22 cellular contexts compared by ENCODE assay signal in genomic region chrX:25083661-25084060, GRCh38.
DNase-seq lines count a peak whose midpoint lies in the region; ATAC-seq, FAIRE-seq and TF ChIP-seq lines count a peak whose summit lies in the region.
"Had no signal": no experiment of that assay in that cellular context is flagged by ENCODE, and none has a peak within 500 bp of the region (broad histone marks: within the 10 kb centered on the region; RNA-seq: fewer than 3 reads in every experiment).

No MANE protein-coding gene starts in this region.

- no peak for FAIRE-seq in bronchial epithelial cell (lab: Jason Lieb, UNC)
- FAIRE-seq: RCC 7860 had no signal

- TF ChIP-seq CTCF in bronchial epithelial cell (IDR thresholded peaks at IDR 0.05; ENCODE audit: insufficient read depth, low read length, severe bottlenecking), result no peak

- H3K4me3 ChIP-seq in bronchial epithelial cell (ENCODE audit: low read depth, low read length), result no peak overlapping the region
- H3K4me3 ChIP-seq: BLaER1, HAP-1 had no signal

- H3K36me3 ChIP-seq in bronchial epithelial cell (ENCODE audit: control insufficient read depth, insufficient read depth, low read length), result no peaks in the 10 kb centered on the region
- H3K36me3 ChIP-seq: BLaER1, HAP-1 had no signal

- no peaks in the 10 kb centered on the region for H3K4me1 Mint-ChIP-seq in activated T-cell treated with anti-CD3 and anti-CD28 coated beads, Interleukin-2, amount 50 U/mL, for 72 hours (ENCODE audit: low read depth)
- no peaks in the 10 kb centered on the region for H3K4me1 Mint-ChIP-seq in stimulated activated effector memory CD8-positive, alpha-beta T cell treated with anti-CD3 and anti-CD28 coated beads, Interleukin-12 subunit alpha, Interleukin-12 subunit beta, amount 100 ng/mL, for 72 hours
- H3K4me1 Mint-ChIP-seq: activated naive CD8-positive, alpha-beta T cell treated with anti-CD3 and anti-CD28 coated beads, Interleukin-2, amount 10 ng/mL, durations not matched to agents 7 days and 5 days; IgD-negative memory B cell; naive B cell had no signal

- no peaks in the 10 kb centered on the region for H3K36me3 Mint-ChIP-seq in activated T-cell treated with anti-CD3 and anti-CD28 coated beads, Interleukin-2, amount 50 U/mL, for 72 hours (ENCODE audit: insufficient read depth in 2 of 2)
- no peaks in the 10 kb centered on the region for H3K36me3 Mint-ChIP-seq in stimulated activated effector memory CD8-positive, alpha-beta T cell treated with anti-CD3 and anti-CD28 coated beads, Interleukin-12 subunit alpha, Interleukin-12 subunit beta, amount 100 ng/mL, for 72 hours
- H3K36me3 Mint-ChIP-seq: activated naive CD8-positive, alpha-beta T cell treated with anti-CD3 and anti-CD28 coated beads, Interleukin-2, amount 10 ng/mL, durations not matched to agents 7 days and 5 days; IgD-negative memory B cell; naive B cell had no signal

- H3K4me3 Mint-ChIP-seq in activated T-cell treated with anti-CD3 and anti-CD28 coated beads, Interleukin-2, amount 50 U/mL, for 72 hours, result no peak overlapping the region
- no peak overlapping the region for H3K4me3 Mint-ChIP-seq in stimulated activated effector memory CD8-positive, alpha-beta T cell treated with anti-CD3 and anti-CD28 coated beads, Interleukin-12 subunit alpha, Interleukin-12 subunit beta, amount 100 ng/mL, for 72 hours
- H3K4me3 Mint-ChIP-seq: activated naive CD8-positive, alpha-beta T cell treated with anti-CD3 and anti-CD28 coated beads, Interleukin-2, amount 10 ng/mL, durations not matched to agents 7 days and 5 days; IgD-negative memory B cell; naive B cell; T-helper 2 cell treated with Interferon-gamma antibody and Interleukin-4, amounts not matched to agents 5 μg/mL and 100 μg/mL, for 36 hours had no signal

- ATAC-seq in activated T-cell treated with anti-CD3 and anti-CD28 coated beads, Interleukin-2, amount 50 U/mL, for 72 hours (replicated peaks in 1 of 2), result peak; percentile 26 to 51
- peak; percentile 72 for ATAC-seq in stimulated activated effector memory CD8-positive, alpha-beta T cell treated with anti-CD3 and anti-CD28 coated beads, Interleukin-12 subunit alpha, Interleukin-12 subunit beta, amount 100 ng/mL, for 72 hours
- ATAC-seq: SK-N-SH treated with all-trans-retinoic acid at 6 μM for 48 hours had no signal

- no peak overlapping the region for H3K27ac Mint-ChIP-seq in activated T-cell treated with anti-CD3 and anti-CD28 coated beads, Interleukin-2, amount 50 U/mL, for 72 hours
- H3K27ac Mint-ChIP-seq in stimulated activated effector memory CD8-positive, alpha-beta T cell treated with anti-CD3 and anti-CD28 coated beads, Interleukin-12 subunit alpha, Interleukin-12 subunit beta, amount 100 ng/mL, for 72 hours, result no peak overlapping the region
- H3K27ac Mint-ChIP-seq: activated naive CD8-positive, alpha-beta T cell treated with anti-CD3 and anti-CD28 coated beads, Interleukin-2, amount 10 ng/mL, durations not matched to agents 7 days and 5 days; naive B cell; T-helper 2 cell treated with Interferon-gamma antibody and Interleukin-4, amounts not matched to agents 5 μg/mL and 100 μg/mL, for 36 hours had no signal

- peaks cover 6% of the 10 kb centered on the region for H3K27me3 Mint-ChIP-seq in activated T-cell treated with anti-CD3 and anti-CD28 coated beads, Interleukin-2, amount 50 U/mL, for 72 hours (ENCODE audit: low read depth)
- H3K27me3 Mint-ChIP-seq: naive B cell had no signal

- H3K9me3 Mint-ChIP-seq in activated T-cell treated with anti-CD3 and anti-CD28 coated beads, Interleukin-2, amount 50 U/mL, for 72 hours, result peaks cover 2 to 3% of the 10 kb centered on the region in 2 donors
- H3K9me3 Mint-ChIP-seq in stimulated activated effector memory CD8-positive, alpha-beta T cell treated with anti-CD3 and anti-CD28 coated beads, Interleukin-12 subunit alpha, Interleukin-12 subunit beta, amount 100 ng/mL, for 72 hours, result no peaks in the 10 kb centered on the region
- H3K9me3 Mint-ChIP-seq: activated naive CD8-positive, alpha-beta T cell treated with anti-CD3 and anti-CD28 coated beads, Interleukin-2, amount 10 ng/mL, durations not matched to agents 7 days and 5 days; T-helper 2 cell treated with Interferon-gamma antibody and Interleukin-4, amounts not matched to agents 5 μg/mL and 100 μg/mL, for 36 hours had no signal

- peak in 1 of 2 donors; percentile 2 for DNase-seq in activated T-cell treated with anti-CD3 and anti-CD28 coated beads, Interleukin-2, amount 50 U/mL, for 72 hours
- DNase-seq in activated T-cell treated with anti-CD3 and anti-CD28 coated beads, Interleukin-2, amount 50 U/mL, for 1 hour, result no peak
- DNase-seq in M059J (ENCODE audit: low read depth) (peak; percentile 13), bronchial epithelial cell (ENCODE audit: low read depth) (peak; percentile 39), NCI-H187 treated with DMSO at 0.1 percent for 48 hours (lab: John Stamatoyannopoulos, UW) (no peak), COR-L47 (lab: John Stamatoyannopoulos, UW) (no peak), SHP77 treated with DMSO at 0.1 percent for 48 hours (lab: John Stamatoyannopoulos, UW) (no peak)
- DNase-seq in stimulated activated effector memory CD8-positive, alpha-beta T cell treated with anti-CD3 and anti-CD28 coated beads, Interleukin-12 subunit alpha, Interleukin-12 subunit beta, amount 100 ng/mL, for 72 hours (ENCODE audit: low spot score in 2 of 2), result no peak
- DNase-seq: ACHN; activated CD8-positive, alpha-beta memory T cell treated with anti-CD3 and anti-CD28 coated beads, Interleukin-2, amount 50 U/mL, for 48 hours; activated effector memory CD4-positive, alpha-beta T cell treated with Interleukin-2 at 50 U/mL for 16 hours; activated naive CD8-positive, alpha-beta T cell treated with anti-CD3 and anti-CD28 coated beads, Interleukin-2, amount 10 ng/mL, durations not matched to agents 7 days and 5 days; mesendoderm; naive B cell; NCI-H2107; NCI-H510A treated with DMSO at 0.1 percent for 48 hours had no signal

- no peaks in the 10 kb centered on the region for H3K27me3 ChIP-seq in bronchial epithelial cell (ENCODE audit: control insufficient read depth, insufficient read depth, low read length)

Comparison
In these comparisons a context has a peak if more than half of its experiments do, and no peak if none do; other contexts are left out.
1. DNase-seq: peak in M059J (single experiment) and bronchial epithelial cell (single experiment); none in activated T-cell treated with anti-CD3 and anti-CD28 coated beads, Interleukin-2, amount 50 U/mL, for 1 hour (single experiment), stimulated activated effector memory CD8-positive, alpha-beta T cell treated with anti-CD3 and anti-CD28 coated beads, Interleukin-12 subunit alpha, Interleukin-12 subunit beta, amount 100 ng/mL, for 72 hours (0 of 2), NCI-H187 treated with DMSO at 0.1 percent for 48 hours (single experiment), COR-L47 (single experiment) and SHP77 treated with DMSO at 0.1 percent for 48 hours (single experiment).